25 cellular contexts compared by ENCODE assay signal in the genomic region with DNA sequence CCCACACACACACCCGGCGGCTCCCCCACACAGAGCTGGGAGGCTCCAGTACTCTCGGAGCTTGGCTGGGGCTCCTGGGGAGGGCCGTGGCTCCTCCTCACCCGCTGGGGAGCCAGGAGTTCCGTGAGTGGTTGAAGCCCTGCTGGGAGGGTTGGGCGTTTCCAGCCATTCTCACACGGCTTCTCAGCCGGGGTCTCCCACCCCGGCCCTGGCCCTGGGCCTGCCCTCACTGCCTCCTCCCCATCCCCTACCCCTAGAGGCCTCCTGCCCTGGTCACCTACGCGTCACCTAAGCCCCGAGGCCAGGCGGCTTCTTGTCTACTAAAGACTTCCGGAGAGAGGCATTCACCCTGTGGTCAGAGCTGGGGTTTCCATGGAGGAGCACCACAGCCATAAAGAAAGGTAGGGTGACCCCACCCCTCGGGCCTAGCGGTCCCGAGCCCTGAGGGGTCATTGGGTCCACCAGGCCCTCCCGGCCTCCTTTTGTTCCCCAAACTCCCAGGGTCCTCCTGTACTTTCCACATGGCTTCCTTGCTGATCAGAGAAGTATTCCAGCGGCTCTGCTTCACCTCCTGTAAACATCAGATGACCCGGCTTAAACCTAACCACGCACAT.
A peak's percentile ranks its signal among the peaks of the same experiment; 100 is the strongest.
DNase-seq lines count a peak whose midpoint lies in the region; ATAC-seq and TF ChIP-seq lines count a peak whose summit lies in the region.
"Had no signal": no experiment of that assay in that cellular context is flagged by ENCODE, and none has a peak within 500 bp of the region (broad histone marks: within the 10 kb centered on the region; RNA-seq: fewer than 3 reads in every experiment).

No MANE protein-coding gene starts in this region.

- no peak overlapping the region for H2BK12ac ChIP-seq in H9 (ENCODE audit: insufficient read length, low read depth, low read length)

- TF ChIP-seq CTCF in H9 (conservative IDR thresholded peaks at IDR 0.05) (no peak), progenitor cell of endocrine pancreas (IDR thresholded peaks at IDR 0.05; ENCODE audit: unreplicated experiment) (no peak), OCI-LY7 (conservative IDR thresholded peaks at IDR 0.05; ENCODE audit: low read length) (no peak)

- no peak overlapping the region for H4K91ac ChIP-seq in H9 (ENCODE audit: insufficient read length, low read depth, low read length)

- H4K20me1 ChIP-seq in H9 (ENCODE audit: control insufficient read depth, insufficient read depth, insufficient read length), result no peaks in the 10 kb centered on the region
- H4K20me1 ChIP-seq in OCI-LY7 (ENCODE audit: insufficient read depth, low read length), result no peaks in the 10 kb centered on the region
- H4K20me1 ChIP-seq: BLaER1 had no signal

- H3T11ph ChIP-seq in H9 (ENCODE audit: low read length), result no peak overlapping the region

- peaks cover 12 to 16% of the 10 kb centered on the region in 2 experiments for H3K4me1 Mint-ChIP-seq in H9
- peaks cover 17% of the 10 kb centered on the region for H3K4me1 Mint-ChIP-seq in progenitor cell of endocrine pancreas (ENCODE audit: low read depth)
- H3K4me1 Mint-ChIP-seq: nephron had no signal

- no peak overlapping the region for H3K14ac ChIP-seq in H9 (ENCODE audit: insufficient read depth, low read length)

- H2BK15ac ChIP-seq in H9 (ENCODE audit: low read depth, low read length), result no peak overlapping the region

- H3K36me3 ChIP-seq in OCI-LY7 (ENCODE audit: insufficient read depth, low read length), result no peaks in the 10 kb centered on the region
- H3K36me3 ChIP-seq: BLaER1, pancreas, tibial nerve had no signal

- CTCF ChIA-PET in OCI-LY7 (lab: Charles Lee; ENCODE audit: unreplicated experiment), result no interaction called here

- intact Hi-C loops in OCI-LY7 (cut with micrococcal nuclease; ENCODE audit: unreplicated experiment), result no loop called here

- no peak overlapping the region for H3K27ac Mint-ChIP-seq in H9
- H3K27ac Mint-ChIP-seq in progenitor cell of endocrine pancreas, result peak overlapping the region; percentile 40
- H3K27ac Mint-ChIP-seq: HFFc6, nephron had no signal

- H3K9me3 ChIP-seq in H9 (ENCODE audit: control insufficient read depth, low read depth, low read length) (no peaks in the 10 kb centered on the region), OCI-LY7 (ENCODE audit: low read length) (no peaks in the 10 kb centered on the region)
- H3K9me3 ChIP-seq: mucosa of descending colon, pancreas, tibial nerve had no signal

- no peaks in the 10 kb centered on the region for H3K23me2 ChIP-seq in H9 (ENCODE audit: insufficient read length, low read depth, low read length, poor library complexity, severe bottlenecking)

- H2AFZ ChIP-seq in H9 (ENCODE audit: low read length), result no peak overlapping the region
- no peak overlapping the region for H2AFZ ChIP-seq in OCI-LY7 (ENCODE audit: low read length)
- H2AFZ ChIP-seq: GM23248 had no signal

- H3K9me3 Mint-ChIP-seq in H9 (peaks cover 2 to 4% of the 10 kb centered on the region in 2 experiments; a peak in 3 of 5 replicates), progenitor cell of endocrine pancreas (ENCODE audit: low read depth) (no peaks in the 10 kb centered on the region)

- H3K18ac ChIP-seq in H9 (ENCODE audit: insufficient read length, low read depth, low read length), result no peak overlapping the region

- H3K79me1 ChIP-seq in H9 (ENCODE audit: insufficient read depth, low read depth, low read length, poor library complexity, severe bottlenecking), result no peaks in the 10 kb centered on the region

- H3K27ac ChIP-seq in H9 (ENCODE audit: insufficient read length, low read depth, low read length) (no peak overlapping the region), OCI-LY7 (ENCODE audit: low read depth, low read length, poor library complexity, severe bottlenecking) (no peak overlapping the region)
- H3K27ac ChIP-seq: BLaER1, dorsolateral prefrontal cortex, GM23248, pancreas, tibial nerve had no signal

- H3K56ac ChIP-seq in H9 (ENCODE audit: insufficient read length, low read depth, low read length), result no peak overlapping the region

- WGBS in H9 (ENCODE audit: extremely low coverage, insufficient read length, low lambda C conversion rate), result no CpG with 5 or more reads among the region's 22 CpGs

- H3K27me3 Mint-ChIP-seq in H9 (ENCODE audit: low read depth) (no peaks in the 10 kb centered on the region), progenitor cell of endocrine pancreas (no peaks in the 10 kb centered on the region)

- H3K23ac ChIP-seq in H9 (ENCODE audit: insufficient read length, low read depth, low read length), result no peak overlapping the region

- no peak overlapping the region for H4K5ac ChIP-seq in H9 (ENCODE audit: insufficient read length, low read depth, low read length)

- no peak overlapping the region for H3K4ac ChIP-seq in H9 (ENCODE audit: low read depth, low read length)

- H3K4me2 ChIP-seq in H9 (ENCODE audit: insufficient read depth, insufficient read length, low read length), result no peak overlapping the region
- H3K4me2 ChIP-seq in OCI-LY7 (ENCODE audit: low read length), result no peak overlapping the region
- H3K4me2 ChIP-seq: BLaER1 had no signal

- H3K4me1 ChIP-seq in H9 (ENCODE audit: insufficient read depth, low read length) (peaks cover 3% of the 10 kb centered on the region; the same call in 1 of the 2 replicates), OCI-LY7 (ENCODE audit: insufficient read depth, low read length, poor library complexity, severe bottlenecking) (no peaks in the 10 kb centered on the region)
- H3K4me1 ChIP-seq: BLaER1, pancreas, tibial nerve had no signal

- DNase-seq in H9, result peak; percentile 45
- peak; percentile 79 for DNase-seq in HuH-7.5 (ENCODE audit: low spot score)
- DNase-seq in islet precursor cell, result peak; percentile 52
- DNase-seq in progenitor cell of endocrine pancreas (ENCODE audit: low spot score, unreplicated experiment), result no peak
- no peak for DNase-seq in activated CD8-positive, alpha-beta memory T cell treated with anti-CD3 and anti-CD28 coated beads, Interleukin-2, amount 50 U/mL, for 4 hours
- no peak for DNase-seq in OCI-LY7 (ENCODE audit: low spot score)
- DNase-seq: activated CD4-positive, alpha-beta T cell treated with anti-CD3 and anti-CD28 coated beads, Interleukin-2, amount 50 U/mL, for 48 hours; activated CD4-positive, CD25-positive, alpha-beta regulatory T cell treated with anti-CD3 and anti-CD28 coated beads, Interleukin-2, amount 50 U/mL, for 72 hours; activated naive CD4-positive, alpha-beta T cell treated with Interleukin-2 at 50 U/mL for 16 hours; dorsolateral prefrontal cortex; foreskin melanocyte; GM23248; HFFc6; mucosa of descending colon; NCI-H1048; NCI-H1694; NCI-H510A treated with DMSO at 0.1 percent for 48 hours; pancreas; PC-3 had no signal

- H2BK120ac ChIP-seq in H9 (ENCODE audit: low read depth, low read length, poor library complexity, severe bottlenecking), result no peak overlapping the region

- no peak overlapping the region for H4K8ac ChIP-seq in H9 (replicated peaks; ENCODE audit: insufficient read length, low read depth, low read length)

- H3K36me3 Mint-ChIP-seq in H9 (ENCODE audit: insufficient read depth in 1 of 3, low read depth in 3 of 3) (peaks cover 2% of the 10 kb centered on the region in 3 experiments; a peak in 5 of 7 replicates), progenitor cell of endocrine pancreas (ENCODE audit: insufficient read depth) (no peaks in the 10 kb centered on the region)

- H3K79me2 ChIP-seq in H9 (ENCODE audit: insufficient read depth, low read length), result no peaks in the 10 kb centered on the region
- no peaks in the 10 kb centered on the region for H3K79me2 ChIP-seq in OCI-LY7 (ENCODE audit: insufficient read depth, low read depth, low read length)

- H3K27me3 ChIP-seq in H9 (ENCODE audit: insufficient read depth, low read length), result no peaks in the 10 kb centered on the region
- H3K27me3 ChIP-seq: BLaER1, dorsolateral prefrontal cortex, pancreas, tibial nerve had no signal

- no peak overlapping the region for H2BK5ac ChIP-seq in H9 (ENCODE audit: insufficient read length, low read length)

- H3K4me3 ChIP-seq in OCI-LY7 (ENCODE audit: low read depth, low read length, poor library complexity, severe bottlenecking), result no peak overlapping the region
- H3K4me3 ChIP-seq: BLaER1, dorsolateral prefrontal cortex, GM23248, K562, lung, mucosa of descending colon, pancreas, tibial nerve had no signal

- ATAC-seq in GM21528 (IDR thresholded peaks at IDR 0.05; ENCODE audit: low FRiP score, unreplicated experiment), result no peak
- ATAC-seq: K562, mucosa of descending colon, pancreas, PC-3 had no signal

- POLR2A ChIA-PET in OCI-LY7 (lab: Charles Lee), result no interaction called here

- no peak overlapping the region for H2AK5ac ChIP-seq in H9 (ENCODE audit: insufficient read length, low read length)

- no peaks in the 10 kb centered on the region for H3K9me2 ChIP-seq in OCI-LY7 (ENCODE audit: insufficient read depth, low read length)

- H3K9ac ChIP-seq in H9 (ENCODE audit: extremely low read depth, insufficient read length, low read length), result no peak overlapping the region
- H3K9ac ChIP-seq: BLaER1, GM23248 had no signal

- BruUV-seq in OCI-LY7 (replicated peaks; lab: Mats Ljungman, UMichigan), result no TSS peak

- H3K4me3 Mint-ChIP-seq in H9, result no peak overlapping the region
- H3K4me3 Mint-ChIP-seq in progenitor cell of endocrine pancreas (ENCODE audit: low read depth), result no peak overlapping the region
- H3K4me3 Mint-ChIP-seq: HFFc6, nephron had no signal

- no peak overlapping the region for H2BK20ac ChIP-seq in H9 (ENCODE audit: low read depth, low read length, poor library complexity, severe bottlenecking)

Comparison
In these comparisons a context has a peak if more than half of its experiments do, and no peak if none do; other contexts are left out.
1. DNase-seq: peak in H9 (single experiment), HuH-7.5 (single experiment) and islet precursor cell (single experiment); none in progenitor cell of endocrine pancreas (single experiment), activated CD8-positive, alpha-beta memory T cell treated with anti-CD3 and anti-CD28 coated beads, Interleukin-2, amount 50 U/mL, for 4 hours (single experiment) and OCI-LY7 (single experiment).